1 cellular context compared by ENCODE assay signal in the genomic region with DNA sequence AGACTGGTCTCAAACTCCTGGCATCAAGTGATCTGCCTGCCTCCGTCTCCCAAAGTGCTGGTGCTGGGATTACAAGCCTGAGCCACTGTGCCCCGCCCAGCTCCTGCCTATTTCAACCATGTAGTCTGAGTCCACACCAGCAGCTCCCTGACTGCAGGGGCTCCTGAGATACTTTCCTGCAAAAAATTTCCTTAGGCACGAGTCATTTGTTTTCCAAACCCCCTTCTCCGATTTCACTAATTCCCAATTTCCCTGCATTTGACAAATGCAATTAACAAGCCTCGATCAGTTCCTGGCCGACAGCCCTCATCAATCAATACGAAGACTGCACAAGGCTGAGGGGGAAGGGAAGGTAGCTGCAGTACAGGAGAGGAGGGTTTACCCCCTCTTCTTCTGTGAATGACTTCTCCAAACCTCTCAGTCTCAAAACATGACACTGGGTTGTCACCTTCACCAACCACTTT.
A peak's percentile ranks its signal among the peaks of the same experiment; 100 is the strongest.
TF ChIP-seq lines count a peak whose summit lies in the region.

No MANE protein-coding gene starts in this region.

TF ChIP-seq in HepG2, 621 proteins besides CTCF, POLR2A, EP300 and RAD21 (continued from another document and continues in another):
- TF ChIP-seq KDM2A (CRISPR knock-in tag; IDR thresholded peaks at IDR 0.05; ENCODE audit: borderline replicate concordance, low read depth) (no peak), MLX (CRISPR knock-in tag; IDR thresholded peaks at IDR 0.05) (no peak), ZNF446 (CRISPR knock-in tag; IDR thresholded peaks at IDR 0.05) (no peak), TOPORS (CRISPR knock-in tag; IDR thresholded peaks at IDR 0.05) (0 out of 2 replicates have a peak, but pooled peaks have one; percentile 47), SMC3 (IDR thresholded peaks at IDR 0.05; ENCODE audit: low read length) (no peak), SATB2 (CRISPR knock-in tag; IDR thresholded peaks at IDR 0.05) (no peak), PBX3 (CRISPR knock-in tag; IDR thresholded peaks at IDR 0.05; ENCODE audit: borderline replicate concordance) (no peak), MED8 (CRISPR knock-in tag; IDR thresholded peaks at IDR 0.05; ENCODE audit: insufficient replicate concordance) (no peak), CBX5 (CRISPR knock-in tag; IDR thresholded peaks at IDR 0.05; ENCODE audit: borderline replicate concordance) (0 out of 2 replicates have a peak, but pooled peaks have one; percentile 12), SIX4 (CRISPR knock-in tag; IDR thresholded peaks at IDR 0.05) (no peak), ZSCAN5A (CRISPR knock-in tag; IDR thresholded peaks at IDR 0.05; ENCODE audit: borderline replicate concordance) (no peak), YEATS4 (CRISPR knock-in tag; IDR thresholded peaks at IDR 0.05; ENCODE audit: borderline replicate concordance) (no peak), HNF4A (CRISPR knock-in tag; IDR thresholded peaks at IDR 0.05) (no peak), ZNF281 (CRISPR knock-in tag; IDR thresholded peaks at IDR 0.05; ENCODE audit: borderline replicate concordance) (no peak), SAP130 (CRISPR knock-in tag; IDR thresholded peaks at IDR 0.05; ENCODE audit: low read depth) (no peak), NFKB2 (CRISPR knock-in tag; IDR thresholded peaks at IDR 0.05; ENCODE audit: borderline replicate concordance) (no peak), ZNF747 (CRISPR knock-in tag; IDR thresholded peaks at IDR 0.05; ENCODE audit: borderline replicate concordance) (no peak), ZFP90 (CRISPR knock-in tag; IDR thresholded peaks at IDR 0.05; ENCODE audit: borderline replicate concordance) (no peak), NFYC (CRISPR knock-in tag; IDR thresholded peaks at IDR 0.05) (no peak), ZNF260 (CRISPR knock-in tag; IDR thresholded peaks at IDR 0.05; ENCODE audit: borderline replicate concordance, low read depth) (no peak), RARA (CRISPR knock-in tag; IDR thresholded peaks at IDR 0.05) (no peak), RBM39 (IDR thresholded peaks at IDR 0.05; ENCODE audit: low read depth, low read length, poor library complexity, severe bottlenecking) (no peak), MXD3 (CRISPR knock-in tag; IDR thresholded peaks at IDR 0.05) (0 out of 2 replicates have a peak, but pooled peaks have one; percentile 30), ZNF138 (CRISPR knock-in tag; IDR thresholded peaks at IDR 0.05; ENCODE audit: low read depth) (no peak), ZNF547 (CRISPR knock-in tag; IDR thresholded peaks at IDR 0.05) (0 out of 2 replicates have a peak, but pooled peaks have one; percentile 18), PRDM10 (CRISPR knock-in tag; IDR thresholded peaks at IDR 0.05; ENCODE audit: low read depth) (no peak), XRCC5 (optimal IDR thresholded peaks at IDR 0.05; ENCODE audit: low read length) (no peak), ZNF503 (CRISPR knock-in tag; IDR thresholded peaks at IDR 0.05) (no peak), ZNF329 (CRISPR knock-in tag; IDR thresholded peaks at IDR 0.05; ENCODE audit: low read depth) (no peak), KLF16 (CRISPR knock-in tag; IDR thresholded peaks at IDR 0.05) (no peak), ZNF572 (CRISPR knock-in tag; IDR thresholded peaks at IDR 0.05) (no peak), MIER2 (CRISPR knock-in tag; IDR thresholded peaks at IDR 0.05) (no peak), AKAP8 (CRISPR knock-in tag; IDR thresholded peaks at IDR 0.05) (no peak), ATF5 (CRISPR knock-in tag; IDR thresholded peaks at IDR 0.05; ENCODE audit: low read depth) (no peak), TBX3 (IDR thresholded peaks at IDR 0.05; ENCODE audit: borderline replicate concordance) (no peak), FLYWCH1 (CRISPR knock-in tag; IDR thresholded peaks at IDR 0.05) (no peak), ZSCAN30 (CRISPR knock-in tag; IDR thresholded peaks at IDR 0.05) (no peak)
- TF ChIP-seq, protein P1, sequence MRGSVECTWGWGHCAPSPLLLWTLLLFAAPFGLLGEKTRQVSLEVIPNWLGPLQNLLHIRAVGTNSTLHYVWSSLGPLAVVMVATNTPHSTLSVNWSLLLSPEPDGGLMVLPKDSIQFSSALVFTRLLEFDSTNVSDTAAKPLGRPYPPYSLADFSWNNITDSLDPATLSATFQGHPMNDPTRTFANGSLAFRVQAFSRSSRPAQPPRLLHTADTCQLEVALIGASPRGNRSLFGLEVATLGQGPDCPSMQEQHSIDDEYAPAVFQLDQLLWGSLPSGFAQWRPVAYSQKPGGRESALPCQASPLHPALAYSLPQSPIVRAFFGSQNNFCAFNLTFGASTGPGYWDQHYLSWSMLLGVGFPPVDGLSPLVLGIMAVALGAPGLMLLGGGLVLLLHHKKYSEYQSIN (CRISPR knock-in tag; IDR thresholded peaks at IDR 0.05; ENCODE audit: borderline replicate concordance), result no peak
- TF ChIP-seq, protein P2, sequence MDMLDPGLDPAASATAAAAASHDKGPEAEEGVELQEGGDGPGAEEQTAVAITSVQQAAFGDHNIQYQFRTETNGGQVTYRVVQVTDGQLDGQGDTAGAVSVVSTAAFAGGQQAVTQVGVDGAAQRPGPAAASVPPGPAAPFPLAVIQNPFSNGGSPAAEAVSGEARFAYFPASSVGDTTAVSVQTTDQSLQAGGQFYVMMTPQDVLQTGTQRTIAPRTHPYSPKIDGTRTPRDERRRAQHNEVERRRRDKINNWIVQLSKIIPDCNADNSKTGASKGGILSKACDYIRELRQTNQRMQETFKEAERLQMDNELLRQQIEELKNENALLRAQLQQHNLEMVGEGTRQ (IDR thresholded peaks at IDR 0.05; ENCODE audit: low read depth, low read length), result no peak
- TF ChIP-seq, protein P2 (CRISPR knock-in tag; IDR thresholded peaks at IDR 0.05; ENCODE audit: borderline replicate concordance), result no peak
- TF ChIP-seq, protein P3, sequence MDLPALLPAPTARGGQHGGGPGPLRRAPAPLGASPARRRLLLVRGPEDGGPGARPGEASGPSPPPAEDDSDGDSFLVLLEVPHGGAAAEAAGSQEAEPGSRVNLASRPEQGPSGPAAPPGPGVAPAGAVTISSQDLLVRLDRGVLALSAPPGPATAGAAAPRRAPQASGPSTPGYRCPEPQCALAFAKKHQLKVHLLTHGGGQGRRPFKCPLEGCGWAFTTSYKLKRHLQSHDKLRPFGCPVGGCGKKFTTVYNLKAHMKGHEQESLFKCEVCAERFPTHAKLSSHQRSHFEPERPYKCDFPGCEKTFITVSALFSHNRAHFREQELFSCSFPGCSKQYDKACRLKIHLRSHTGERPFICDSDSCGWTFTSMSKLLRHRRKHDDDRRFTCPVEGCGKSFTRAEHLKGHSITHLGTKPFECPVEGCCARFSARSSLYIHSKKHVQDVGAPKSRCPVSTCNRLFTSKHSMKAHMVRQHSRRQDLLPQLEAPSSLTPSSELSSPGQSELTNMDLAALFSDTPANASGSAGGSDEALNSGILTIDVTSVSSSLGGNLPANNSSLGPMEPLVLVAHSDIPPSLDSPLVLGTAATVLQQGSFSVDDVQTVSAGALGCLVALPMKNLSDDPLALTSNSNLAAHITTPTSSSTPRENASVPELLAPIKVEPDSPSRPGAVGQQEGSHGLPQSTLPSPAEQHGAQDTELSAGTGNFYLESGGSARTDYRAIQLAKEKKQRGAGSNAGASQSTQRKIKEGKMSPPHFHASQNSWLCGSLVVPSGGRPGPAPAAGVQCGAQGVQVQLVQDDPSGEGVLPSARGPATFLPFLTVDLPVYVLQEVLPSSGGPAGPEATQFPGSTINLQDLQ (CRISPR knock-in tag; IDR thresholded peaks at IDR 0.05), result no peak
